Comparison of ENCODE assay signal across 1 cellular context in the genomic region with DNA sequence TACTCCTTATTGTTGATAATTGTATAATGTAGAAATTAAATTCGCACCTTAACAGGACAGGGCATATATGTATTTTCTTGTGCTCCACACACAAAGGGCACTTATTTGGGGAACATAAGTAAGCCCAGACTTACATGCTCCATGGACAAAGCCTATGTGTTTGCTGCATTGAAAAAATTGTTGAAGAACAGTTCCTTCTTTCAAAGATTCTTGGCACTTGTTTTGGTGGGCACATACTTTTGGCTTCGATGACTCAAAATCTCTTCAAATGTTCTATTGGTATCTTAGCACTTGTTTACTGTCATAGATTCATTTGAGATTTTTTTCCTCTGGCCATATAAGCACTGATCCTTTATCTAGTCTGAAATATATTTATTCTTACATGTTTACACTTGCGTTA.
TF ChIP-seq lines count a peak whose summit lies in the region.

No MANE protein-coding gene starts in this region.

TF ChIP-seq in IMR-90, 13 proteins besides CTCF, POLR2A, EP300 and RAD21:
- no peak for TF ChIP-seq MAFK (IDR thresholded peaks at IDR 0.05; ENCODE audit: low read depth, low read length)
- TF ChIP-seq CHD1 (IDR thresholded peaks at IDR 0.05; ENCODE audit: low read depth, low read length): no peak
- no peak for TF ChIP-seq NFE2L2 (IDR thresholded peaks at IDR 0.05; ENCODE audit: low read depth, low read length)
- TF ChIP-seq, protein P1, sequence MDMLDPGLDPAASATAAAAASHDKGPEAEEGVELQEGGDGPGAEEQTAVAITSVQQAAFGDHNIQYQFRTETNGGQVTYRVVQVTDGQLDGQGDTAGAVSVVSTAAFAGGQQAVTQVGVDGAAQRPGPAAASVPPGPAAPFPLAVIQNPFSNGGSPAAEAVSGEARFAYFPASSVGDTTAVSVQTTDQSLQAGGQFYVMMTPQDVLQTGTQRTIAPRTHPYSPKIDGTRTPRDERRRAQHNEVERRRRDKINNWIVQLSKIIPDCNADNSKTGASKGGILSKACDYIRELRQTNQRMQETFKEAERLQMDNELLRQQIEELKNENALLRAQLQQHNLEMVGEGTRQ (IDR thresholded peaks at IDR 0.05; ENCODE audit: low read depth, low read length): no peak
- TF ChIP-seq MXI1 (IDR thresholded peaks at IDR 0.05; ENCODE audit: borderline replicate concordance, low read depth, low read length): no peak
- no peak for TF ChIP-seq CEBPB (IDR thresholded peaks at IDR 0.05; ENCODE audit: low read depth, low read length)
- TF ChIP-seq RCOR1 (IDR thresholded peaks at IDR 0.05; ENCODE audit: insufficient replicate concordance, low read length): no peak
- TF ChIP-seq, protein P2, sequence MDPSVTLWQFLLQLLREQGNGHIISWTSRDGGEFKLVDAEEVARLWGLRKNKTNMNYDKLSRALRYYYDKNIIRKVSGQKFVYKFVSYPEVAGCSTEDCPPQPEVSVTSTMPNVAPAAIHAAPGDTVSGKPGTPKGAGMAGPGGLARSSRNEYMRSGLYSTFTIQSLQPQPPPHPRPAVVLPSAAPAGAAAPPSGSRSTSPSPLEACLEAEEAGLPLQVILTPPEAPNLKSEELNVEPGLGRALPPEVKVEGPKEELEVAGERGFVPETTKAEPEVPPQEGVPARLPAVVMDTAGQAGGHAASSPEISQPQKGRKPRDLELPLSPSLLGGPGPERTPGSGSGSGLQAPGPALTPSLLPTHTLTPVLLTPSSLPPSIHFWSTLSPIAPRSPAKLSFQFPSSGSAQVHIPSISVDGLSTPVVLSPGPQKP (IDR thresholded peaks at IDR 0.05; ENCODE audit: borderline replicate concordance, low read depth, low read length): no peak
- no peak for TF ChIP-seq BHLHE40 (IDR thresholded peaks at IDR 0.05; ENCODE audit: low read depth, low read length)
- TF ChIP-seq FOS (IDR thresholded peaks at IDR 0.05; ENCODE audit: low read depth, low read length): no peak
- TF ChIP-seq RFX5 (IDR thresholded peaks at IDR 0.05; ENCODE audit: low read depth, low read length): no peak
- TF ChIP-seq SMC3 (IDR thresholded peaks at IDR 0.05; ENCODE audit: low read depth, low read length): no peak
- no peak for TF ChIP-seq MAZ (IDR thresholded peaks at IDR 0.05; ENCODE audit: borderline replicate concordance, low read depth, low read length)
